In the genomic region with DNA sequence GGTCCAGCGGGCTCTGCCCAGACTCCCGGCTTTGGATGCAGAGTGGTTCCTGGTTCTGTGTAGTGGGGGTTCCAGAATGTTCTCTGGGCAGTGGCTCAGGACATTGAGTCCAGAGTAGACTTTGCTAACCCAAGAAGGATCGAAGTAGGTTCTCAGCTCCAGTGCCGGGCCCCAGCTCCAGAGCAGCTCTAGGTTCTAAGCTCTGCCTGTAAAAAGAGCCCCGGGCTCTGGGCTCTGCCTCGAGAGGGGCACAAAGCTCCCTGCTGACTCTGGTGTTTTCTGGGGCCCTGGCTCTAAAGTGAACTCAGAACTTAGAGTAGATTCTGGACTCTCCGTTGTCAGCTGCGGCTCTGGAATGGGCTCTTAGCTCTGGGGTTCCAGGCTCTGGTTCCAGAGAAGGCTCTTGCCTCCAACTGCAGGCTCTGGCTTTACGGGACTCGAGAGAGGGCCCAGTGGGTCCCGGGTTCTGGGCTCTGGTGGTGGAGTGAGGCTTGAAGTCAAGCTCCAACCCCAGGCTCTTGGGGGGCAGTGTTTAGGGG, we compare ENCODE assay signal across 10 cellular contexts. TPM values are rescaled to one million over a fixed set of nuclear protein-coding genes. Genes with fewer than 3 reads are reported as not detected.
DNase-seq lines count a peak whose midpoint lies in the region; ATAC-seq and TF ChIP-seq lines count a peak whose summit lies in the region.
"Had no signal": no experiment of that assay in that cellular context is flagged by ENCODE, and none has a peak within 500 bp of the region (broad histone marks: within the 10 kb centered on the region; RNA-seq: fewer than 3 reads in every experiment).

No MANE protein-coding gene starts in this region.

- H3K9me3 ChIP-seq in cardiac muscle cell (ENCODE audit: low read depth): no peaks in the 10 kb centered on the region
- H3K9me3 ChIP-seq in mucosa of descending colon: no peaks in the 10 kb centered on the region
- H3K9me3 ChIP-seq in aorta (ENCODE audit: control insufficient read depth, low read length): no peaks in the 10 kb centered on the region

- H3K27me3 ChIP-seq in cardiac muscle cell (no peaks in the 10 kb centered on the region), aorta (ENCODE audit: control insufficient read depth in 1 of 2, insufficient read depth in 2 of 2, low read length in 1 of 2) (no peaks in the 10 kb centered on the region)

- H3K4me3 ChIP-seq in cardiac muscle cell: peak overlapping the region; percentile 29
- peak overlapping the region; percentile 41 to 61 for H3K4me3 ChIP-seq in cardiac fibroblast (replicated peaks in 1 of 2; ENCODE audit: low read depth in 2 of 2, low read length in 2 of 2)
- no peak overlapping the region for H3K4me3 ChIP-seq in mucosa of descending colon
- H3K4me3 ChIP-seq in aorta (ENCODE audit: low read length in 2 of 2): peak overlapping the region in 1 of 2 donors; percentile 28
- H3K4me3 ChIP-seq: lung had no signal

- peaks cover 11% of the 10 kb centered on the region for H3K36me3 ChIP-seq in cardiac muscle cell
- H3K36me3 ChIP-seq in mucosa of descending colon (ENCODE audit: low read depth): peaks cover 12% of the 10 kb centered on the region
- peaks cover 0 to 5% of the 10 kb centered on the region in 2 donors for H3K36me3 ChIP-seq in aorta (ENCODE audit: control insufficient read depth in 1 of 2, insufficient read depth in 2 of 2, low read length in 1 of 2)

- peaks cover 5% of the 10 kb centered on the region for H3K4me1 ChIP-seq in cardiac muscle cell (ENCODE audit: low read depth)
- H3K4me1 ChIP-seq in mucosa of descending colon (ENCODE audit: low read depth): peaks cover 14% of the 10 kb centered on the region
- H3K4me1 ChIP-seq in aorta (ENCODE audit: control insufficient read depth in 1 of 2, insufficient read depth in 2 of 2, low read length in 2 of 2): no peaks in the 10 kb centered on the region

- no peak for TF ChIP-seq CTCF in cardiac muscle cell (IDR thresholded peaks at IDR 0.05; ENCODE audit: low read depth, low read length)
- no peak for TF ChIP-seq CTCF in cardiac fibroblast (IDR thresholded peaks at IDR 0.05; ENCODE audit: low read depth, low read length)
- no peak for TF ChIP-seq CTCF in mucosa of descending colon (IDR thresholded peaks at IDR 0.05)

- ATAC-seq in mucosa of descending colon (peak; percentile 2), aorta (ENCODE audit: low FRiP score) (peak; percentile 6), HG02763 (IDR thresholded peaks at IDR 0.05; ENCODE audit: unreplicated experiment) (no peak)

- intact Hi-C loops in cardiac septum (cut with DNase I): loop anchor here (1.0 kb wide), 1 partner anchor 79 kb away; no protein-coding TSS in a partner anchor
- intact Hi-C loops in mucosa of descending colon (cut with DNase I, micrococcal nuclease): loop anchor here (2.0 kb wide), 2 partner anchors 79 to 81 kb away; no protein-coding TSS in a partner anchor
- intact Hi-C loops in aorta (cut with DNase I): loop anchor here (1.0 kb wide), 1 partner anchor 81 kb away; no protein-coding TSS in a partner anchor

- no peak overlapping the region for H3K27ac ChIP-seq in cardiac muscle cell
- H3K27ac ChIP-seq in aorta (ENCODE audit: low read depth in 1 of 2, low read length in 2 of 2): no peak overlapping the region

- DNase-seq in cardiac muscle cell (ENCODE audit: low read depth in 1 of 2, low spot score in 1 of 2) (no peak), cardiac septum (ENCODE audit: low spot score) (no peak), cardiac fibroblast (ENCODE audit: low read depth in 2 of 2) (no peak), mucosa of descending colon (no peak), aorta (peak in 1 of 2 donors; percentile 35), NCI-H1417 (lab: John Stamatoyannopoulos, UW) (no peak), NCI-H1694 treated with DMSO at 0.1 percent for 48 hours (lab: John Stamatoyannopoulos, UW) (no peak)

- WGBS in aorta, 2 donors: 55 to 60% methylated on average over 11 of the region's 11 CpGs

RNA-seq across cellular contexts. Expression of a gene that starts 0.4 kb away (rescaled TPM):
- total RNA-seq in cardiac muscle cell (not detected in 2 replicates), cardiac septum (not detected), mucosa of descending colon (not detected), aorta (not detected)
- polyA plus RNA-seq in cardiac muscle cell (not detected in 2 replicates), aorta (under 1 TPM; 0.74 to 0.75 TPM)
- total RNA-seq: activated CD4-positive, alpha-beta T cell treated with anti-CD3 and anti-CD28 coated beads for 36 hours had no signal

RNA-seq across cellular contexts. Expression of a gene that starts 8.1 kb away (rescaled TPM):
- total RNA-seq in cardiac muscle cell: 2,527 and 2,996 TPM in 2 replicates
- polyA plus RNA-seq in cardiac muscle cell: 1,204 and 1,356 TPM in 2 replicates
- 610 TPM for total RNA-seq in cardiac septum
- total RNA-seq in mucosa of descending colon: 100 to 1,000 TPM; 676 to 897 (median 838) TPM
- 100 to 1,000 TPM; 806 to 812 TPM for total RNA-seq in aorta
- 1,000 to 10,000 TPM; 3,301 to 6,282 TPM for polyA plus RNA-seq in aorta

RNA-seq across cellular contexts. Expression of a gene that starts 8.3 kb away (rescaled TPM):
- total RNA-seq in cardiac muscle cell (24.3 and 36.0 TPM in 2 replicates), cardiac septum (53.8 TPM), mucosa of descending colon (10 to 100 TPM; 29.5 to 41.9 (median 37.2) TPM), aorta (10 to 100 TPM; 22.7 to 24.4 TPM)
- polyA plus RNA-seq in cardiac muscle cell (61.2 and 88.8 TPM in 2 replicates), aorta (10 to 100 TPM; 27.4 to 29.8 TPM)
